In genomic region chr9:98610711-98611110, GRCh38 we compare ENCODE assay signal across 17 cellular contexts.
A peak's percentile ranks its signal among the peaks of the same experiment; 100 is the strongest.
DNase-seq lines count a peak whose midpoint lies in the region; ATAC-seq and TF ChIP-seq lines count a peak whose summit lies in the region.
"Had no signal": no experiment of that assay in that cellular context is flagged by ENCODE, and none has a peak within 500 bp of the region (broad histone marks: within the 10 kb centered on the region; RNA-seq: fewer than 3 reads in every experiment).

No MANE protein-coding gene starts in this region.

- H3K14ac ChIP-seq in neuronal stem cell (ENCODE audit: low read length), result no peak overlapping the region

- no peak overlapping the region for H3K27ac ChIP-seq in neuronal stem cell (replicated peaks; ENCODE audit: low read length)

- H3K18ac ChIP-seq in neuronal stem cell (ENCODE audit: low read length), result peak overlapping the region; percentile 85

- no peak overlapping the region for H2BK15ac ChIP-seq in neuronal stem cell (ENCODE audit: low read length)

- no peak overlapping the region for H2BK12ac ChIP-seq in neuronal stem cell (ENCODE audit: low read length)

- H3K9me3 ChIP-seq in neuronal stem cell (replicated peaks in 1 of 2; ENCODE audit: control insufficient read depth in 2 of 2, insufficient read depth in 1 of 2, low read depth in 1 of 2, low read length in 2 of 2), result peaks cover 0 to 2% of the 10 kb centered on the region in 2 donors

- DNase-seq in Caki2 (ENCODE audit: low read depth), result peak; percentile 20
- peak; percentile 55 for DNase-seq in SK-MEL-5 (ENCODE audit: low read depth, low spot score)
- peak; percentile 27 for DNase-seq in epithelial cell of esophagus (ENCODE audit: low read depth)
- DNase-seq in neuronal stem cell (ENCODE audit: low spot score), result no peak
- no peak for DNase-seq in activated CD4-positive, alpha-beta T cell treated with anti-CD3 and anti-CD28 coated beads, Interleukin-2, amount 50 U/mL, for 48 hours
- no peak for DNase-seq in NCI-H146 treated with DMSO at 0.1 percent for 48 hours (lab: John Stamatoyannopoulos, UW; ENCODE audit: unreplicated experiment)
- no peak for DNase-seq in EL
- DNase-seq: COR-L47, DMS153, NCI-H1417, NCI-H2029, NCI-H2171 treated with DMSO at 0.1 percent for 48 hours, NCI-H510A treated with DMSO at 0.1 percent for 48 hours, Right ventricle myocardium superior had no signal

- H2BK5ac ChIP-seq in neuronal stem cell (ENCODE audit: low read length), result no peak overlapping the region

- H3K4me1 ChIP-seq in neuronal stem cell (ENCODE audit: control insufficient read depth in 2 of 2, insufficient read depth in 1 of 2, low read depth in 1 of 2, low read length in 2 of 2), result peaks cover 0 to 3% of the 10 kb centered on the region in 2 donors

- H3K27me3 ChIP-seq in neuronal stem cell (ENCODE audit: control insufficient read depth in 3 of 3, insufficient read depth in 3 of 3, low read depth in 1 of 3, low read length in 3 of 3), result peaks cover 0 to 3% (median 0%) of the 10 kb centered on the region in 3 experiments

- no peak overlapping the region for H3K23ac ChIP-seq in neuronal stem cell (ENCODE audit: low read depth, low read length, poor library complexity)

- no peak overlapping the region for H4K8ac ChIP-seq in neuronal stem cell (ENCODE audit: low read depth, low read length)

- H3K4me2 ChIP-seq in neuronal stem cell (ENCODE audit: insufficient read depth, low read length, poor library complexity, severe bottlenecking), result no peak overlapping the region

- H2AFZ ChIP-seq in neuronal stem cell (ENCODE audit: low read length), result no peak overlapping the region

- H3K9ac ChIP-seq in neuronal stem cell (ENCODE audit: low read depth, low read length, poor library complexity), result no peak overlapping the region

- no CpG with 5 or more reads among the region's 5 CpGs for WGBS in neuronal stem cell (ENCODE audit: extremely low coverage in 2 of 2, insufficient read length in 2 of 2, insufficient replicate concordance in 1 of 2), 2 donors

- H3K4me3 ChIP-seq in epithelial cell of esophagus (ENCODE audit: low read length) (no peak overlapping the region), neuronal stem cell (ENCODE audit: low read length in 2 of 2) (no peak overlapping the region)

- in situ Hi-C loops in Caki2 (cut with HindIII; ENCODE audit: low pct_unique_long_range_greater_than_20kb, low sequenced_read_pairs) (no loop called here), SK-MEL-5 (cut with HindIII; ENCODE audit: low pct_unique_long_range_greater_than_20kb, low sequenced_read_pairs) (no loop called here)

- TF ChIP-seq CTCF in epithelial cell of esophagus (IDR thresholded peaks at IDR 0.05; ENCODE audit: insufficient read depth, low read depth, low read length, missing control alignments), result no peak

- H2BK120ac ChIP-seq in neuronal stem cell (ENCODE audit: low read depth, low read length), result no peak overlapping the region

- no peaks in the 10 kb centered on the region for H3K36me3 ChIP-seq in neuronal stem cell (replicated peaks in 1 of 2; ENCODE audit: control insufficient read depth in 2 of 2, insufficient read depth in 2 of 2, low read length in 2 of 2)

- no peak overlapping the region for H2AK5ac ChIP-seq in neuronal stem cell (ENCODE audit: low read depth, low read length)

- H3K4ac ChIP-seq in neuronal stem cell (ENCODE audit: low read length), result no peak overlapping the region

- no peaks in the 10 kb centered on the region for H3K79me1 ChIP-seq in neuronal stem cell (ENCODE audit: low read depth, low read length)

- no peak for ATAC-seq in GM19463 (IDR thresholded peaks at IDR 0.05; ENCODE audit: unreplicated experiment)
- ATAC-seq: Panc1, SK-N-SH treated with all-trans-retinoic acid at 6 μM for 48 hours had no signal

- no peak overlapping the region for H4K91ac ChIP-seq in neuronal stem cell (ENCODE audit: low read depth, low read length, poor library complexity)

Comparison
In these comparisons a context has a peak if more than half of its experiments do, and no peak if none do; other contexts are left out.
1. DNase-seq: peak in Caki2 (single experiment), SK-MEL-5 (single experiment) and epithelial cell of esophagus (single experiment); none in neuronal stem cell (single experiment), activated CD4-positive, alpha-beta T cell treated with anti-CD3 and anti-CD28 coated beads, Interleukin-2, amount 50 U/mL, for 48 hours (0 of 2), NCI-H146 treated with DMSO at 0.1 percent for 48 hours (single experiment) and EL (single experiment).